In genomic region chr10:118482393-118483331, GRCh38 we compare ENCODE assay signal across 18 cellular contexts.
DNase-seq lines count a peak whose midpoint lies in the region; ATAC-seq, FAIRE-seq and TF ChIP-seq lines count a peak whose summit lies in the region.
"Had no signal": no experiment of that assay in that cellular context is flagged by ENCODE, and none has a peak within 500 bp of the region (broad histone marks: within the 10 kb centered on the region; RNA-seq: fewer than 3 reads in every experiment).

No MANE protein-coding gene starts in this region.

- H2BK15ac ChIP-seq in mesenchymal stem cell (ENCODE audit: low read depth, poor library complexity, severe bottlenecking) = no peak overlapping the region

- H3K4me3 ChIP-seq in K562 (peak overlapping the region; percentile 5; the same call in 1 of the 2 replicates), mesenchymal stem cell (ENCODE audit: insufficient read depth in 1 of 2, low read depth in 1 of 2, low read length in 2 of 2) (no peak overlapping the region)
- H3K4me3 ChIP-seq: GM23338 had no signal

- H3K27me3 Mint-ChIP-seq in activated CD4-positive, alpha-beta T cell treated with anti-CD3 and anti-CD28 coated beads, Interleukin-2, amount 10 ng/mL, durations not matched to agents 7 days and 5 days = peaks cover 15% of the 10 kb centered on the region
- H3K27me3 Mint-ChIP-seq: B cell, IgD-negative memory B cell had no signal

- ATAC-seq in K562 = peak; percentile 96
- ATAC-seq: CD8-positive, alpha-beta T cell; GM23338 had no signal

- H3K9me3 Mint-ChIP-seq in activated CD4-positive, alpha-beta T cell treated with anti-CD3 and anti-CD28 coated beads, Interleukin-2, amount 10 ng/mL, durations not matched to agents 7 days and 5 days = no peaks in the 10 kb centered on the region
- H3K9me3 Mint-ChIP-seq: CD8-positive, alpha-beta T cell; GM23338; H9 had no signal

- peak overlapping the region; percentile 73 for H2AFZ ChIP-seq in K562 (ENCODE audit: low read depth, low read length)
- H2AFZ ChIP-seq in mesenchymal stem cell (ENCODE audit: low read depth, low read length) = no peak overlapping the region
- H2AFZ ChIP-seq: GM23338 had no signal

- H3K36me3 Mint-ChIP-seq in activated CD4-positive, alpha-beta T cell treated with anti-CD3 and anti-CD28 coated beads, Interleukin-2, amount 10 ng/mL, durations not matched to agents 7 days and 5 days (ENCODE audit: low read depth) = no peaks in the 10 kb centered on the region
- H3K36me3 Mint-ChIP-seq: CD8-positive, alpha-beta T cell; IgD-negative memory B cell had no signal

- no peak overlapping the region for H3K18ac ChIP-seq in mesenchymal stem cell (ENCODE audit: low read depth in 1 of 2, low read length in 2 of 2)

- no peak overlapping the region for H4K91ac ChIP-seq in mesenchymal stem cell (ENCODE audit: low read length)

- no peak overlapping the region for H3K14ac ChIP-seq in mesenchymal stem cell (ENCODE audit: low read length in 2 of 2)

- H4K20me1 ChIP-seq in K562 (replicated peaks; ENCODE audit: control insufficient read depth, insufficient read depth, low read length) = no peaks in the 10 kb centered on the region

- H3K9ac ChIP-seq in K562 (ENCODE audit: insufficient read depth in 1 of 2, low read depth in 2 of 2, low read length in 2 of 2) = peak overlapping the region in 1 of 2 experiments; percentile 69; a peak in 2 of 4 replicates
- H3K9ac ChIP-seq in mesenchymal stem cell (ENCODE audit: low read length) = no peak overlapping the region
- H3K9ac ChIP-seq: KMS-11 had no signal

- H3K4me2 ChIP-seq in K562 (ENCODE audit: insufficient read depth, low read length) (peak overlapping the region; percentile 66), mesenchymal stem cell (ENCODE audit: low read length, poor library complexity, severe bottlenecking) (no peak overlapping the region)
- H3K4me2 ChIP-seq: GM23338, KMS-11 had no signal

- H3K36me3 ChIP-seq in K562 (ENCODE audit: control insufficient read depth, insufficient read depth, low read length) (no peaks in the 10 kb centered on the region), mesenchymal stem cell (ENCODE audit: control insufficient read depth in 1 of 2, insufficient read depth in 2 of 2, low read depth in 1 of 2, low read length in 2 of 2) (no peaks in the 10 kb centered on the region)

- H2BK12ac ChIP-seq in mesenchymal stem cell (ENCODE audit: low read length in 2 of 2) = no peak overlapping the region

- 3% methylated on average over 17 of the region's 17 CpGs for WGBS in K562 (ENCODE audit: insufficient coverage, low coverage, missing lambda C conversion rate)
- WGBS in mesenchymal stem cell = 71% methylated on average over 14 of the region's 17 CpGs

- H3K9me1 ChIP-seq in K562 (ENCODE audit: control insufficient read depth, insufficient read depth, low read length) = no peaks in the 10 kb centered on the region

- H2AK5ac ChIP-seq in mesenchymal stem cell (ENCODE audit: low read length, severe bottlenecking) = no peak overlapping the region

- H2BK5ac ChIP-seq in mesenchymal stem cell (ENCODE audit: low read depth, low read length, poor library complexity, severe bottlenecking) = no peak overlapping the region

- H3K4ac ChIP-seq in mesenchymal stem cell (ENCODE audit: low read depth in 1 of 2, low read length in 2 of 2) = no peak overlapping the region

- TF ChIP-seq CTCF in K562 (IDR thresholded peaks at IDR 0.05 in 2 of 3, conservative IDR thresholded peaks at IDR 0.05 in 1 of 3; ENCODE audit: insufficient read depth in 2 of 3, low read depth in 1 of 3, low read length in 3 of 3) = no peak; a peak in 1 of 6 replicates

- CTCF ChIA-PET in K562 (lab: Yijun Ruan, JAX; ENCODE audit: low intra/inter-chr PET ratio) = no interaction called here
- CTCF ChIA-PET in activated CD4-positive, alpha-beta T cell treated with anti-CD3 and anti-CD28 coated beads, Interleukin-2, amount 10 ng/mL, durations not matched to agents 7 days and 5 days (lab: Charles Lee) = no interaction called here

- H4K8ac ChIP-seq in mesenchymal stem cell (ENCODE audit: low read length) = no peak overlapping the region

- no peak overlapping the region for H3K27ac Mint-ChIP-seq in activated CD4-positive, alpha-beta T cell treated with anti-CD3 and anti-CD28 coated beads, Interleukin-2, amount 10 ng/mL, durations not matched to agents 7 days and 5 days
- H3K27ac Mint-ChIP-seq: B cell; CD8-positive, alpha-beta T cell; GM23338; H9; IgD-negative memory B cell had no signal

- H3K79me2 ChIP-seq in K562 (ENCODE audit: control insufficient read depth, insufficient read depth, low read length) = no peaks in the 10 kb centered on the region

- intact Hi-C loops in K562 (cut with micrococcal nuclease) = no loop called here

- H3K27me3 ChIP-seq in K562 (ENCODE audit: control insufficient read depth in 2 of 2, insufficient read depth in 2 of 2, low read length in 2 of 2) (no peaks in the 10 kb centered on the region), mesenchymal stem cell (ENCODE audit: control insufficient read depth in 1 of 2, insufficient read depth in 1 of 2, low read length in 2 of 2) (peaks cover 0 to 3% of the 10 kb centered on the region in 2 experiments)

- peak; percentile 95 for TF ChIP-seq EP300 in K562 (IDR thresholded peaks at IDR 0.05; ENCODE audit: low read length)

- in situ Hi-C loops in K562 (cut with MboI) = no loop called here

- TF ChIP-seq RAD21 in K562 (CRISPR knock-in tag; conservative IDR thresholded peaks at IDR 0.05 in 1 of 2, IDR thresholded peaks at IDR 0.05 in 1 of 2) = no peak

- BruUV-seq in K562 (replicated peaks; lab: Mats Ljungman, UMichigan) = no TSS peak

- H2BK120ac ChIP-seq in mesenchymal stem cell (ENCODE audit: low read depth, low read length) = no peak overlapping the region

- no peak overlapping the region for H3K23ac ChIP-seq in mesenchymal stem cell (ENCODE audit: low read length in 2 of 2)

- TF ChIP-seq POLR2A in K562 (conservative IDR thresholded peaks at IDR 0.05) = peak; percentile 73

- FAIRE-seq in K562 (lab: Jason Lieb, UNC) (peak; percentile 98), HTR-8/SVneo (lab: Jason Lieb, UNC) (no peak)
- FAIRE-seq: GM12892 had no signal

- no peak overlapping the region for H3K4me3 Mint-ChIP-seq in activated CD4-positive, alpha-beta T cell treated with anti-CD3 and anti-CD28 coated beads, Interleukin-2, amount 10 ng/mL, durations not matched to agents 7 days and 5 days
- H3K4me3 Mint-ChIP-seq: B cell; CD8-positive, alpha-beta T cell; GM23338; H9; IgD-negative memory B cell had no signal

- H3K79me1 ChIP-seq in mesenchymal stem cell (replicated peaks; ENCODE audit: low read length, poor library complexity, severe bottlenecking) = no peaks in the 10 kb centered on the region

- H3K4me1 ChIP-seq in K562 (replicated peaks in 1 of 2; ENCODE audit: control insufficient read depth in 2 of 2, insufficient read depth in 2 of 2, low read length in 2 of 2) = peaks cover 10 to 43% of the 10 kb centered on the region in 2 experiments
- H3K4me1 ChIP-seq in mesenchymal stem cell (ENCODE audit: control insufficient read depth, insufficient read depth, low read depth, low read length) = no peaks in the 10 kb centered on the region

- no peaks in the 10 kb centered on the region; the same call in 1 of the 2 replicates for H3K9me3 ChIP-seq in K562 (replicated peaks; ENCODE audit: control insufficient read depth, insufficient read depth, low read depth, low read length)
- H3K9me3 ChIP-seq in mesenchymal stem cell (ENCODE audit: control insufficient read depth, low read length) = no peaks in the 10 kb centered on the region

- POLR2A ChIA-PET in K562 (lab: Yijun Ruan, JAX) = interaction anchor here (1.1 kb wide), 1 partner anchor 10 kb away, joined by 3 read pairs; no protein-coding TSS in a partner anchor
- POLR2A ChIA-PET in activated CD4-positive, alpha-beta T cell treated with anti-CD3 and anti-CD28 coated beads, Interleukin-2, amount 10 ng/mL, durations not matched to agents 7 days and 5 days (lab: Charles Lee) = no interaction called here

- H3K4me1 Mint-ChIP-seq in activated CD4-positive, alpha-beta T cell treated with anti-CD3 and anti-CD28 coated beads, Interleukin-2, amount 10 ng/mL, durations not matched to agents 7 days and 5 days = no peaks in the 10 kb centered on the region
- H3K4me1 Mint-ChIP-seq: B cell, GM23338, H9 had no signal

- H3K27ac ChIP-seq in K562 (ENCODE audit: extremely low read depth, low read depth, low read length) (peak overlapping the region; percentile 88), mesenchymal stem cell (ENCODE audit: low read length, poor library complexity, severe bottlenecking) (no peak overlapping the region)
- H3K27ac ChIP-seq: C4-2B, KMS-11 had no signal

- DNase-seq in HCEC 1CT = peak; percentile 39
- DNase-seq in SK-N-DZ (ENCODE audit: low spot score) = peak; percentile 18
- peak; percentile 48 to 93 (median 70) for DNase-seq in K562 (ENCODE audit: extremely low read depth in 1 of 4, low spot score in 3 of 4)
- no peak for DNase-seq in HK-2 (ENCODE audit: unreplicated experiment)
- DNase-seq in HTR-8/SVneo (ENCODE audit: insufficient read length, low spot score) = no peak
- DNase-seq in activated CD4-positive, alpha-beta T cell treated with anti-CD3 and anti-CD28 coated beads, Interleukin-2, amount 10 ng/mL, durations not matched to agents 7 days and 5 days = no peak
- no peak for DNase-seq in mesenchymal stem cell
- DNase-seq: CD8-positive, alpha-beta T cell; COR-L47; DND-41; GDM1; H9 had no signal

TF ChIP-seq in K562, 482 proteins besides CTCF, POLR2A, EP300 and RAD21 (continues in another document):
- TF ChIP-seq DMBX1 (CRISPR knock-in tag; IDR thresholded peaks at IDR 0.05; ENCODE audit: borderline replicate concordance) (no peak), ZBTB8A (IDR thresholded peaks at IDR 0.05; ENCODE audit: partially characterized antibody) (no peak), ATF2 (CRISPR knock-in tag; IDR thresholded peaks at IDR 0.05) (no peak)

Comparison
In these comparisons a context has a peak if more than half of its experiments do, and no peak if none do; other contexts are left out.
1. DNase-seq: peak in HCEC 1CT (single experiment), SK-N-DZ (single experiment) and K562 (4 of 4); none in HK-2 (single experiment), HTR-8/SVneo (single experiment), activated CD4-positive, alpha-beta T cell treated with anti-CD3 and anti-CD28 coated beads, Interleukin-2, amount 10 ng/mL, durations not matched to agents 7 days and 5 days (single experiment) and mesenchymal stem cell (single experiment).